Comparison of ENCODE assay signal across 13 cellular contexts in the genomic region with DNA sequence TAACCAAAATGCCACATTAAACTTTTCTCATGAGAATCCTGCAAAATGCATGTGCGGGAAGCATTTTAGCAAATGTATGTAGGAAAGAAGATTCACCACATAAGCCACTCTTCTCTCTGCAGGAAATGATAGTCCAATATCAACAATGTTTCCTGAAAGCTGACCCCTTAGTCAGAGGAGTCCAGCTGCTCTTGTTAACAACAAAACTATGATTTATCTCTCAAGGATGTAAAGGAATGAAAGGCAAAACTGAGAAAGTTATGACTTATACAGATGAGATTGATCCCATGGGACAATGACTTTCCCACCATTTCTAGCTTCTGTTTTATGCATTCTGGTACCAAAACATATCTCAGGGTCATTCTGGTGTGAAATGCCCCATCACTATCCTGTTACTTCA.
DNase-seq lines count a peak whose midpoint lies in the region; ATAC-seq, FAIRE-seq and TF ChIP-seq lines count a peak whose summit lies in the region.
"Had no signal": no experiment of that assay in that cellular context is flagged by ENCODE, and none has a peak within 500 bp of the region (broad histone marks: within the 10 kb centered on the region; RNA-seq: fewer than 3 reads in every experiment).

No MANE protein-coding gene starts in this region.

- no peaks in the 10 kb centered on the region for H3K9me3 ChIP-seq in endothelial cell of umbilical vein (replicated peaks; ENCODE audit: control insufficient read depth, insufficient read depth, low read length)
- H3K9me3 ChIP-seq: BE2C had no signal

- H4K20me1 ChIP-seq in endothelial cell of umbilical vein (replicated peaks; ENCODE audit: control insufficient read depth, extremely low read depth, insufficient read depth, low read length), result no peaks in the 10 kb centered on the region

- TF ChIP-seq POLR2A in endothelial cell of umbilical vein (IDR thresholded peaks at IDR 0.05; ENCODE audit: low read depth, low read length), result no peak

- H3K4me2 ChIP-seq in endothelial cell of umbilical vein (ENCODE audit: insufficient read depth, low read length), result no peak overlapping the region

- no peaks in the 10 kb centered on the region for H3K27me3 ChIP-seq in endothelial cell of umbilical vein (ENCODE audit: control insufficient read depth in 2 of 2, insufficient read depth in 2 of 2, low read length in 2 of 2)
- H3K27me3 ChIP-seq: BE2C had no signal

- no peak overlapping the region for H3K4me3 ChIP-seq in endothelial cell of umbilical vein (replicated peaks in 1 of 3; ENCODE audit: insufficient read depth in 1 of 3, low read depth in 1 of 3, low read length in 3 of 3)

- ATAC-seq in HG03469 (IDR thresholded peaks at IDR 0.05; ENCODE audit: unreplicated experiment), result no peak

- in situ Hi-C loops in ACHN (cut with HindIII; ENCODE audit: low pct_ligation_motif_present, low pct_unique_long_range_greater_than_20kb, low sequenced_read_pairs), result no loop called here

- no peak overlapping the region for H3K9ac ChIP-seq in endothelial cell of umbilical vein (replicated peaks; ENCODE audit: extremely low read depth, insufficient read depth, low read length)

- no peak overlapping the region for H2AFZ ChIP-seq in endothelial cell of umbilical vein (ENCODE audit: low read depth, low read length)

- POLR2A ChIA-PET in endothelial cell of umbilical vein (lab: Charles Lee), result no interaction called here

- dilution Hi-C loops in endothelial cell of umbilical vein (cut with MboI; ENCODE audit: extremely low pct_ligation_motif_present, low sequenced_read_pairs), result no loop called here

- H3K27ac ChIP-seq in endothelial cell of umbilical vein (ENCODE audit: insufficient read depth, low read depth, low read length), result no peak overlapping the region
- H3K27ac ChIP-seq: WERI-Rb-1 had no signal

- intact Hi-C loops in endothelial cell of umbilical vein (cut with micrococcal nuclease), result no loop called here

- DNase-seq in AG20443 (ENCODE audit: low spot score) (peak; percentile 18), endothelial cell of umbilical vein (ENCODE audit: low read depth, low spot score) (peak; percentile 39), myocyte (ENCODE audit: low read depth) (peak; percentile 76), mucosa of gallbladder (ENCODE audit: low spot score) (no peak), COLO668 (lab: John Stamatoyannopoulos, UW; ENCODE audit: unreplicated experiment) (no peak), ACHN (no peak)
- DNase-seq: activated naive CD4-positive, alpha-beta T cell treated with Interleukin-2 at 50 U/mL for 16 hours; BE2C; cerebellar nuclear complex; posterior cingulate gyrus; WERI-Rb-1 had no signal

- peaks cover 4% of the 10 kb centered on the region for H3K4me1 ChIP-seq in endothelial cell of umbilical vein (ENCODE audit: control insufficient read depth, extremely low read depth, insufficient read depth, low read length)

- no peak for TF ChIP-seq CTCF in endothelial cell of umbilical vein (IDR thresholded peaks at IDR 0.05; ENCODE audit: extremely low read depth in 1 of 2, insufficient read depth in 1 of 2, low read depth in 1 of 2, low read length in 2 of 2)

- CTCF ChIA-PET in endothelial cell of umbilical vein (lab: Charles Lee), result no interaction called here

- no peaks in the 10 kb centered on the region for H3K79me2 ChIP-seq in endothelial cell of umbilical vein (ENCODE audit: control insufficient read depth, insufficient read depth, low read length)

- no peaks in the 10 kb centered on the region for H3K9me1 ChIP-seq in endothelial cell of umbilical vein (replicated peaks; ENCODE audit: control insufficient read depth, extremely low read depth, insufficient read depth, low read length)

- no TSS peak for BruUV-seq in endothelial cell of umbilical vein (replicated peaks; lab: Mats Ljungman, UMichigan)

- no peaks in the 10 kb centered on the region for H3K36me3 ChIP-seq in endothelial cell of umbilical vein (ENCODE audit: control insufficient read depth in 2 of 2, extremely low read depth in 1 of 2, insufficient read depth in 2 of 2, low read length in 2 of 2)
- H3K36me3 ChIP-seq: BE2C, WERI-Rb-1 had no signal

- FAIRE-seq in endothelial cell of umbilical vein (lab: Jason Lieb, UNC), result no peak

TF ChIP-seq in PFSK-1, 5 proteins besides CTCF, POLR2A, EP300 and RAD21:
- TF ChIP-seq SIN3A (IDR thresholded peaks at IDR 0.05; ENCODE audit: borderline replicate concordance, insufficient read depth, low read length), result peak; percentile 38; the same call in 1 of the 2 replicates
- TF ChIP-seq, protein P1, sequence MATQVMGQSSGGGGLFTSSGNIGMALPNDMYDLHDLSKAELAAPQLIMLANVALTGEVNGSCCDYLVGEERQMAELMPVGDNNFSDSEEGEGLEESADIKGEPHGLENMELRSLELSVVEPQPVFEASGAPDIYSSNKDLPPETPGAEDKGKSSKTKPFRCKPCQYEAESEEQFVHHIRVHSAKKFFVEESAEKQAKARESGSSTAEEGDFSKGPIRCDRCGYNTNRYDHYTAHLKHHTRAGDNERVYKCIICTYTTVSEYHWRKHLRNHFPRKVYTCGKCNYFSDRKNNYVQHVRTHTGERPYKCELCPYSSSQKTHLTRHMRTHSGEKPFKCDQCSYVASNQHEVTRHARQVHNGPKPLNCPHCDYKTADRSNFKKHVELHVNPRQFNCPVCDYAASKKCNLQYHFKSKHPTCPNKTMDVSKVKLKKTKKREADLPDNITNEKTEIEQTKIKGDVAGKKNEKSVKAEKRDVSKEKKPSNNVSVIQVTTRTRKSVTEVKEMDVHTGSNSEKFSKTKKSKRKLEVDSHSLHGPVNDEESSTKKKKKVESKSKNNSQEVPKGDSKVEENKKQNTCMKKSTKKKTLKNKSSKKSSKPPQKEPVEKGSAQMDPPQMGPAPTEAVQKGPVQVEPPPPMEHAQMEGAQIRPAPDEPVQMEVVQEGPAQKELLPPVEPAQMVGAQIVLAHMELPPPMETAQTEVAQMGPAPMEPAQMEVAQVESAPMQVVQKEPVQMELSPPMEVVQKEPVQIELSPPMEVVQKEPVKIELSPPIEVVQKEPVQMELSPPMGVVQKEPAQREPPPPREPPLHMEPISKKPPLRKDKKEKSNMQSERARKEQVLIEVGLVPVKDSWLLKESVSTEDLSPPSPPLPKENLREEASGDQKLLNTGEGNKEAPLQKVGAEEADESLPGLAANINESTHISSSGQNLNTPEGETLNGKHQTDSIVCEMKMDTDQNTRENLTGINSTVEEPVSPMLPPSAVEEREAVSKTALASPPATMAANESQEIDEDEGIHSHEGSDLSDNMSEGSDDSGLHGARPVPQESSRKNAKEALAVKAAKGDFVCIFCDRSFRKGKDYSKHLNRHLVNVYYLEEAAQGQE (IDR thresholded peaks at IDR 0.05; ENCODE audit: insufficient read depth in 1 of 2, low read depth in 2 of 2, low read length in 2 of 2), result 0 out of 4 replicates have a peak, but pooled peaks of 1 of the 2 experiments have one; percentile 14
- no peak for TF ChIP-seq POLR2AphosphoS5 (IDR thresholded peaks at IDR 0.05; ENCODE audit: low read depth, low read length)
- no peak for TF ChIP-seq TAF1 (IDR thresholded peaks at IDR 0.05; ENCODE audit: borderline replicate concordance, insufficient read depth, low read length)
- TF ChIP-seq FOXP2 (optimal IDR thresholded peaks at IDR 0.05; ENCODE audit: borderline replicate concordance, extremely low read depth, extremely low read length, insufficient read depth), result no peak

TF ChIP-seq in endothelial cell of umbilical vein, 7 proteins besides CTCF, POLR2A, EP300 and RAD21:
- peak; percentile 15 for TF ChIP-seq GATA2 (IDR thresholded peaks at IDR 0.05; ENCODE audit: insufficient read depth, insufficient read length, low read depth, low read length)
- TF ChIP-seq POLR2AphosphoS5 (IDR thresholded peaks at IDR 0.05; ENCODE audit: insufficient read depth, low read depth, low read length), result no peak
- TF ChIP-seq, protein P2, sequence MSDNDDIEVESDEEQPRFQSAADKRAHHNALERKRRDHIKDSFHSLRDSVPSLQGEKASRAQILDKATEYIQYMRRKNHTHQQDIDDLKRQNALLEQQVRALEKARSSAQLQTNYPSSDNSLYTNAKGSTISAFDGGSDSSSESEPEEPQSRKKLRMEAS (IDR thresholded peaks at IDR 0.05; ENCODE audit: insufficient read depth, insufficient read length), result no peak
- TF ChIP-seq FOS (IDR thresholded peaks at IDR 0.05; ENCODE audit: borderline replicate concordance, insufficient read depth, low read length), result peak; percentile 41

Comparison
In these comparisons a context has a peak if more than half of its experiments do, and no peak if none do; other contexts are left out.
1. DNase-seq: peak in AG20443 (single experiment), endothelial cell of umbilical vein (single experiment) and myocyte (single experiment); none in mucosa of gallbladder (single experiment), COLO668 (single experiment) and ACHN (single experiment).